In genomic region chr1:15425961-15426360, GRCh38 we compare ENCODE assay signal across 14 cellular contexts. TPM values are rescaled to one million over a fixed set of nuclear protein-coding genes. Genes with fewer than 3 reads are reported as not detected.
DNase-seq lines count a peak whose midpoint lies in the region; ATAC-seq and TF ChIP-seq lines count a peak whose summit lies in the region.
"Had no signal": no experiment of that assay in that cellular context is flagged by ENCODE, and none has a peak within 500 bp of the region (broad histone marks: within the 10 kb centered on the region; RNA-seq: fewer than 3 reads in every experiment).

No MANE protein-coding gene starts in this region.

- peaks cover 100% of the 10 kb centered on the region for H3K36me3 Mint-ChIP-seq in effector memory CD8-positive, alpha-beta T cell (ENCODE audit: insufficient read depth)
- H3K36me3 Mint-ChIP-seq in osteocyte (ENCODE audit: unreplicated experiment) = peaks cover 3% of the 10 kb centered on the region

- peak overlapping the region; percentile 20 to 70 for H3K4me3 Mint-ChIP-seq in effector memory CD8-positive, alpha-beta T cell
- no peak overlapping the region for H3K4me3 Mint-ChIP-seq in osteocyte (ENCODE audit: unreplicated experiment)
- H3K4me3 Mint-ChIP-seq: CD8-positive, alpha-beta T cell had no signal

- H3K4me3 ChIP-seq in Peyer's patch = no peak overlapping the region
- H3K4me3 ChIP-seq in OCI-LY7 (ENCODE audit: low read depth, low read length, poor library complexity, severe bottlenecking) = no peak overlapping the region
- H3K4me3 ChIP-seq: MG63 had no signal

- H3K36me3 ChIP-seq in Peyer's patch = peaks cover 0 to 46% (median 0%) of the 10 kb centered on the region in 3 donors
- peaks cover 11% of the 10 kb centered on the region for H3K36me3 ChIP-seq in OCI-LY7 (ENCODE audit: insufficient read depth, low read length)

- H3K79me2 ChIP-seq in OCI-LY7 (ENCODE audit: insufficient read depth, low read depth, low read length) = no peaks in the 10 kb centered on the region

- TF ChIP-seq CTCF in Peyer's patch (IDR thresholded peaks at IDR 0.05) = no peak
- no peak for TF ChIP-seq CTCF in osteocyte (IDR thresholded peaks at IDR 0.05)
- TF ChIP-seq CTCF in OCI-LY7 (conservative IDR thresholded peaks at IDR 0.05; ENCODE audit: low read length) = no peak

- H4K20me1 ChIP-seq in OCI-LY7 (ENCODE audit: insufficient read depth, low read length) = no peaks in the 10 kb centered on the region

- TF ChIP-seq POLR2A in Peyer's patch (IDR thresholded peaks at IDR 0.05) = no peak

- H3K4me1 Mint-ChIP-seq in effector memory CD8-positive, alpha-beta T cell (ENCODE audit: low read depth in 2 of 2) = peaks cover 36 to 45% of the 10 kb centered on the region in 2 donors
- peaks cover 14% of the 10 kb centered on the region for H3K4me1 Mint-ChIP-seq in osteocyte (ENCODE audit: unreplicated experiment)

- no peak for ATAC-seq in effector memory CD8-positive, alpha-beta T cell (replicated peaks)
- ATAC-seq: CD8-positive, alpha-beta T cell had no signal

- H3K9me3 ChIP-seq in Peyer's patch = no peaks in the 10 kb centered on the region
- no peaks in the 10 kb centered on the region for H3K9me3 ChIP-seq in OCI-LY7 (ENCODE audit: low read length)
- H3K9me3 ChIP-seq: MG63 had no signal

- H3K27ac ChIP-seq in Peyer's patch (peak overlapping the region in 3 of 4 donors; percentile 73 to 95 (median 92)), OCI-LY7 (ENCODE audit: low read depth, low read length, poor library complexity, severe bottlenecking) (no peak overlapping the region)
- H3K27ac ChIP-seq: 22Rv1, foreskin keratinocyte had no signal

- H3K27me3 ChIP-seq in Peyer's patch = no peaks in the 10 kb centered on the region
- H3K27me3 ChIP-seq: foreskin keratinocyte, MG63 had no signal

- no peaks in the 10 kb centered on the region for H3K9me3 Mint-ChIP-seq in effector memory CD8-positive, alpha-beta T cell
- H3K9me3 Mint-ChIP-seq in osteocyte (ENCODE audit: unreplicated experiment) = no peaks in the 10 kb centered on the region
- H3K9me3 Mint-ChIP-seq: CD8-positive, alpha-beta T cell had no signal

- no peaks in the 10 kb centered on the region for H3K27me3 Mint-ChIP-seq in effector memory CD8-positive, alpha-beta T cell
- no peaks in the 10 kb centered on the region for H3K27me3 Mint-ChIP-seq in osteocyte (ENCODE audit: unreplicated experiment)

- POLR2A ChIA-PET in OCI-LY7 (lab: Charles Lee) = no interaction called here

- no peak overlapping the region for H2AFZ ChIP-seq in OCI-LY7 (ENCODE audit: low read length)

- H3K27ac Mint-ChIP-seq in effector memory CD8-positive, alpha-beta T cell = peak overlapping the region; percentile 93 to 97
- peak overlapping the region; percentile 0 for H3K27ac Mint-ChIP-seq in osteocyte (ENCODE audit: unreplicated experiment)

- BruUV-seq in OCI-LY7 (replicated peaks; lab: Mats Ljungman, UMichigan) = no TSS peak

- peaks cover 0 to 56% (median 16%) of the 10 kb centered on the region in 4 donors for H3K4me1 ChIP-seq in Peyer's patch
- H3K4me1 ChIP-seq in OCI-LY7 (ENCODE audit: insufficient read depth, low read length, poor library complexity, severe bottlenecking) = no peaks in the 10 kb centered on the region

- CTCF ChIA-PET in OCI-LY7 (lab: Charles Lee; ENCODE audit: unreplicated experiment) = no interaction called here

- intact Hi-C loops in OCI-LY7 (cut with micrococcal nuclease; ENCODE audit: unreplicated experiment) = no loop called here

- no peak overlapping the region for H3K4me2 ChIP-seq in OCI-LY7 (ENCODE audit: low read length)

- peak; percentile 26 for DNase-seq in DMS53 (lab: John Stamatoyannopoulos, UW)
- DNase-seq in DMS53 treated with DMSO at 0.1 percent for 48 hours (lab: John Stamatoyannopoulos, UW; ENCODE audit: unreplicated experiment) = no peak
- no peak for DNase-seq in Peyer's patch
- DNase-seq in effector memory CD8-positive, alpha-beta T cell = no peak
- DNase-seq in osteocyte (ENCODE audit: extremely low spot score, unreplicated experiment) = no peak
- DNase-seq in OCI-LY7 (ENCODE audit: low spot score) = no peak
- DNase-seq in NCI-H2081 treated with DMSO at 0.1 percent for 48 hours (lab: John Stamatoyannopoulos, UW) = no peak
- DNase-seq in amygdala (lab: John Stamatoyannopoulos, UW) = no peak
- DNase-seq: CD8-positive, alpha-beta T cell; effector CD4-positive, alpha-beta T cell; foreskin keratinocyte; right cardiac atrium had no signal

- no peaks in the 10 kb centered on the region for H3K9me2 ChIP-seq in OCI-LY7 (ENCODE audit: insufficient read depth, low read length)

RNA-seq across cellular contexts. Expression of gene CTRC, which starts 12.3 kb away (rescaled TPM):
- 1 to 10 TPM in 1 of 4 donors, not detected in 3; 3.2 TPM for total RNA-seq in Peyer's patch
- not detected in 2 replicates for total RNA-seq in osteocyte
- total RNA-seq in OCI-LY7 (2014; rRNA removed; shearing (Covaris generic)) = not detected in 2 replicates
- total RNA-seq in OCI-LY7 (2022) = not detected in 2 replicates
- total RNA-seq: foreskin keratinocyte had no signal

RNA-seq across cellular contexts. Expression of gene EFHD2, which starts 16.3 kb away (rescaled TPM):
- 100 to 1,000 TPM in 3 of 4 donors, 10 to 100 TPM in 1; 84.2 to 236 (median 196) TPM for total RNA-seq in Peyer's patch
- 20.3 and 21.9 TPM in 2 replicates for total RNA-seq in osteocyte
- total RNA-seq in OCI-LY7 (2014; rRNA removed; shearing (Covaris generic)) = 25.4 and 27.3 TPM in 2 replicates
- 38.3 and 42.0 TPM in 2 replicates for total RNA-seq in OCI-LY7 (2022)

RNA-seq across cellular contexts. Expression of gene CELA2A, which starts 30.6 kb away (rescaled TPM):
- total RNA-seq in Peyer's patch (not detected), osteocyte (not detected in 2 replicates), OCI-LY7 (2022) (not detected in 2 replicates)
- not detected in 2 replicates for total RNA-seq in OCI-LY7 (2014; rRNA removed; shearing (Covaris generic))
- total RNA-seq: CD8-positive, alpha-beta T cell; foreskin keratinocyte; right cardiac atrium had no signal

RNA-seq across cellular contexts. Expression of gene CELA2B, which starts 49.9 kb away (rescaled TPM):
- total RNA-seq in Peyer's patch = not detected
- not detected in 2 replicates for total RNA-seq in osteocyte
- total RNA-seq in OCI-LY7 (2014; rRNA removed; shearing (Covaris generic)) = not detected in 2 replicates
- total RNA-seq in OCI-LY7 (2022) = not detected in 2 replicates
- total RNA-seq: CD8-positive, alpha-beta T cell; foreskin keratinocyte; right cardiac atrium had no signal
